In genomic region chr2:113528904-113529303, GRCh38 we compare ENCODE assay signal across 3 cellular contexts. TPM values are rescaled to one million over a fixed set of nuclear protein-coding genes. Genes with fewer than 3 reads are reported as not detected.
"Had no signal": no experiment of that assay in that cellular context is flagged by ENCODE, and none has a peak within 500 bp of the region (broad histone marks: within the 10 kb centered on the region; RNA-seq: fewer than 3 reads in every experiment).

No MANE protein-coding gene starts in this region.

RNA-seq across cellular contexts. Expression of gene FOXD4L1, which starts 30.4 kb away (rescaled TPM):
- total RNA-seq: urinary bladder, uterus, vagina had no signal
